8 cellular contexts compared by ENCODE assay signal in genomic region chr17:64385187-64386083, GRCh38. TPM values are rescaled to one million over a fixed set of nuclear protein-coding genes. Genes with fewer than 3 reads are reported as not detected.
DNase-seq lines count a peak whose midpoint lies in the region; ATAC-seq and TF ChIP-seq lines count a peak whose summit lies in the region.

No MANE protein-coding gene starts in this region.

- POLR2A ChIA-PET in BJ (lab: Charles Lee) = no interaction called here
- POLR2A ChIA-PET in activated naive CD8-positive, alpha-beta T cell treated with anti-CD3 and anti-CD28 coated beads, Interleukin-2, amount 10 ng/mL, durations not matched to agents 7 days and 5 days (lab: Charles Lee) = interaction anchor here (0.6 to 1.4 kb wide), 3 partner anchors 14 to 120 kb away, joined by 3 to 6 read pairs (median 4); partner anchors contain the start of gene DDX5

- H3K27ac Mint-ChIP-seq in activated naive CD8-positive, alpha-beta T cell treated with anti-CD3 and anti-CD28 coated beads, Interleukin-2, amount 10 ng/mL, durations not matched to agents 7 days and 5 days = peak overlapping the region; percentile 74

- DNase-seq in BJ (ENCODE audit: low read depth) (peak; percentile 43), Kasumi-1 (lab: John Stamatoyannopoulos, UW) (peak; percentile 57 to 70), iris pigment epithelial cell (ENCODE audit: low read depth) (peak; percentile 91), COLO829 (ENCODE audit: low spot score) (no peak), COLO668 (lab: John Stamatoyannopoulos, UW; ENCODE audit: unreplicated experiment) (no peak)
- DNase-seq in activated naive CD8-positive, alpha-beta T cell treated with anti-CD3 and anti-CD28 coated beads, Interleukin-2, amount 10 ng/mL, durations not matched to agents 7 days and 5 days = peak; percentile 59
- peak; percentile 33 to 37 for DNase-seq in stimulated activated CD8-positive, alpha-beta memory T cell treated with anti-CD3 and anti-CD28 coated beads, Interleukin-2, amount 100 ng/mL, for 1 hour (ENCODE audit: low read depth in 2 of 2)

- H3K4me1 Mint-ChIP-seq in activated naive CD8-positive, alpha-beta T cell treated with anti-CD3 and anti-CD28 coated beads, Interleukin-2, amount 10 ng/mL, durations not matched to agents 7 days and 5 days = peaks cover 60% of the 10 kb centered on the region

- H3K27me3 Mint-ChIP-seq in activated naive CD8-positive, alpha-beta T cell treated with anti-CD3 and anti-CD28 coated beads, Interleukin-2, amount 10 ng/mL, durations not matched to agents 7 days and 5 days = no peaks in the 10 kb centered on the region

- ATAC-seq in activated naive CD8-positive, alpha-beta T cell treated with anti-CD3 and anti-CD28 coated beads, Interleukin-2, amount 10 ng/mL, durations not matched to agents 7 days and 5 days (ENCODE audit: low read depth) = peak; percentile 76
- no peak for ATAC-seq in GM21423 (IDR thresholded peaks at IDR 0.05; ENCODE audit: unreplicated experiment)

- H3K36me3 Mint-ChIP-seq in activated naive CD8-positive, alpha-beta T cell treated with anti-CD3 and anti-CD28 coated beads, Interleukin-2, amount 10 ng/mL, durations not matched to agents 7 days and 5 days = peaks cover 68% of the 10 kb centered on the region

- no peak for TF ChIP-seq CTCF in BJ (IDR thresholded peaks at IDR 0.05; ENCODE audit: insufficient read depth, low read depth, low read length)

- H3K27me3 ChIP-seq in BJ (ENCODE audit: control insufficient read depth, insufficient read depth, low read length) = peaks cover 3% of the 10 kb centered on the region

- H3K9me3 Mint-ChIP-seq in activated naive CD8-positive, alpha-beta T cell treated with anti-CD3 and anti-CD28 coated beads, Interleukin-2, amount 10 ng/mL, durations not matched to agents 7 days and 5 days = no peaks in the 10 kb centered on the region

- CTCF ChIA-PET in BJ (lab: Yijun Ruan, JAX) = interaction anchor here (0.8 kb wide), 1 partner anchor 64 kb away, joined by 3 read pairs; no protein-coding TSS in a partner anchor

- no peaks in the 10 kb centered on the region for H3K36me3 ChIP-seq in BJ (ENCODE audit: control insufficient read depth, insufficient read depth, low read length)

- no peak overlapping the region for H3K4me3 ChIP-seq in BJ (ENCODE audit: low read depth, low read length)

- peak overlapping the region; percentile 58 for H3K4me3 Mint-ChIP-seq in activated naive CD8-positive, alpha-beta T cell treated with anti-CD3 and anti-CD28 coated beads, Interleukin-2, amount 10 ng/mL, durations not matched to agents 7 days and 5 days

RNA-seq across cellular contexts. Expression of gene PECAM1, which starts 5.2 kb away (rescaled TPM):
- 0.01 and 0.07 TPM in 2 replicates for polyA plus RNA-seq in BJ (2011; rRNA removed)
- not detected in 2 replicates for polyA minus RNA-seq in BJ (2011; rRNA and poly(A)+ RNA removed)
- total RNA-seq in activated naive CD8-positive, alpha-beta T cell treated with anti-CD3 and anti-CD28 coated beads, Interleukin-2, amount 10 ng/mL, durations not matched to agents 7 days and 5 days = 100 to 1,000 TPM; 163 to 167 TPM

Comparison
In these comparisons a context has a peak if more than half of its experiments do, and no peak if none do; other contexts are left out.
1. DNase-seq: peak in BJ (single experiment), Kasumi-1 (2 of 2), activated naive CD8-positive, alpha-beta T cell treated with anti-CD3 and anti-CD28 coated beads, Interleukin-2, amount 10 ng/mL, durations not matched to agents 7 days and 5 days (single experiment), iris pigment epithelial cell (single experiment) and stimulated activated CD8-positive, alpha-beta memory T cell treated with anti-CD3 and anti-CD28 coated beads, Interleukin-2, amount 100 ng/mL, for 1 hour (2 of 2); none in COLO829 (single experiment) and COLO668 (single experiment).